Comparison of ENCODE assay signal across 13 cellular contexts in genomic region chr6:139752086-139752485, GRCh38.
"Had no signal": no experiment of that assay in that cellular context is flagged by ENCODE, and none has a peak within 500 bp of the region (broad histone marks: within the 10 kb centered on the region; RNA-seq: fewer than 3 reads in every experiment).

No MANE protein-coding gene starts in this region.

- DNase-seq: activated B cell treated with CpG ODN at 0.5 μM for 24 hours; activated CD4-positive, alpha-beta T cell treated with anti-CD3 and anti-CD28 coated beads for 48 hours; activated CD8-positive, alpha-beta T cell treated with anti-CD3 and anti-CD28 coated beads, Interleukin-2, amount 10 ng/mL, durations not matched to agents 7 days and 5 days; activated naive CD8-positive, alpha-beta T cell treated with anti-CD3 and anti-CD28 coated beads for 36 hours; effector CD8-positive, alpha-beta T cell; foreskin melanocyte; head of caudate nucleus; ovary; right lobe of liver; spleen; stimulated activated CD4-positive, alpha-beta T cell treated with anti-CD3 and anti-CD28 coated beads, Interleukin-1b, Interleukin-23, amount 100 ng/mL, for 48 hours; T-helper 2 cell had no signal

- H3K9me3 ChIP-seq: ovary, right lobe of liver, spleen, thoracic aorta had no signal

- H3K36me3 ChIP-seq: ovary, right lobe of liver, spleen, thoracic aorta had no signal

- H3K27me3 ChIP-seq: ovary, right lobe of liver, spleen had no signal

- H3K27ac ChIP-seq: ovary, right lobe of liver, spleen, thoracic aorta had no signal

- ATAC-seq: activated CD8-positive, alpha-beta T cell treated with anti-CD3 and anti-CD28 coated beads, Interleukin-2, amount 10 ng/mL, durations not matched to agents 7 days and 5 days; right lobe of liver had no signal

- H3K4me3 ChIP-seq: ovary, right lobe of liver, spleen, thoracic aorta had no signal
